Comparison of ENCODE assay signal across 1 cellular context in the genomic region with DNA sequence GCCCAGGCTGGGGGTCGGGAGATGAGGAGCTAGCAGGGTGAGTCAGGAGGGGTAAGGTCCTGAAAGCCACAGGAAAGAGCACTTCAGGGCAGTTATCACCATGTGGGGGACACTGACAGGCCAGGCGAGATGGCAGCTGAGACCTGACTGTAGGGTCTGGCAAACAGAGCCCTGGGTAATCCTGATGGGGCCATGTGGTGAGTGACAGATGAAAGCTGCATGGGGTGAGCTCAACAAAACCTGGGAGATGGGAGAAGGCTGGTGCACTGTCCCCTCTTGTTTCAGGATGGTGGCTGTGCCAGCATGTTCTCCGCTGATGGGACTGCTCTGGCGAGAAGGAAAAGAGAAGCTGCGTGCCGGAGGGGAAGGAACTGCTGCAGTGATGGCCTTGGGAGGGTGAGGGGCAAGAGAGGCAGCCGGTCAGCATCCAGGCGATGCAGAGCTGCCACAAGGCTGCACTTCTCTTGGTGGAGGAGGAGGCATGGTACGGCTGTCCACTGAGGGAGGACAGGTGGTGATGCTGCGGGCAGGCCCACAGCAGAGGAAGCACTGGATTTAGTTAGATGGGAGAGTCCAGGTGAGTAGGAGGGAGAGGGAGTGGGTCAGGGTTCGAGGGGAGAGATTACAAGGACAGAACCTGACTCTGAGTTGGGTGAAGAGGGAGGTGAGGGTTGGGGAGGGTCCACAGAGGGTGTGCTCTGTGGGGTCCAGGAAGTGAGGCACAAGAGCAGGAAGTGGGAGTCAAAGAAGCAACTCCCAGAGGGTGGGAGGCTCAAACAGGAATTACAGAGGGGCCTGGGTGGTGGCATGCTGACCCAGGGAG.
TF ChIP-seq lines count a peak whose summit lies in the region.

No MANE protein-coding gene starts in this region.

TF ChIP-seq in K562, 482 proteins besides CTCF, POLR2A, EP300 and RAD21:
- TF ChIP-seq E2F3 (CRISPR knock-in tag; IDR thresholded peaks at IDR 0.05) (0 out of 2 replicates have a peak, but pooled peaks have one; percentile 7), CHD1 (IDR thresholded peaks at IDR 0.05; ENCODE audit: low read length) (no peak), ZNF12 (CRISPR knock-in tag; IDR thresholded peaks at IDR 0.05) (no peak), WHSC1 (IDR thresholded peaks at IDR 0.05; ENCODE audit: low read length) (peak; percentile 17), NR2F6 (CRISPR knock-in tag; IDR thresholded peaks at IDR 0.05) (no peak), BRF1 (IDR thresholded peaks at IDR 0.05; ENCODE audit: borderline replicate concordance, extremely low read depth, insufficient read length) (no peak), ELF4 (CRISPR knock-in tag; IDR thresholded peaks at IDR 0.05) (0 out of 2 replicates have a peak, but pooled peaks have one; percentile 59), ELF2 (CRISPR knock-in tag; IDR thresholded peaks at IDR 0.05) (no peak), E2F1 (CRISPR knock-in tag; IDR thresholded peaks at IDR 0.05) (peak; percentile 13; the same call in 1 of the 2 replicates), KLF1 (tag; IDR thresholded peaks at IDR 0.05) (0 out of 2 replicates have a peak, but pooled peaks have one; percentile 7), SMARCC2 (IDR thresholded peaks at IDR 0.05; ENCODE audit: low read depth) (no peak), BHLHE40 (IDR thresholded peaks at IDR 0.05; ENCODE audit: low read length) (no peak), THRAP3 (IDR thresholded peaks at IDR 0.05; ENCODE audit: borderline replicate concordance) (no peak), ZNF57 (CRISPR knock-in tag; IDR thresholded peaks at IDR 0.05) (no peak), RBFOX2 (IDR thresholded peaks at IDR 0.05; ENCODE audit: low read depth, low read length) (no peak), MCM3 (IDR thresholded peaks at IDR 0.05) (no peak), NFE2L1 (tag; IDR thresholded peaks at IDR 0.05; ENCODE audit: borderline replicate concordance, low read depth) (no peak), OTX1 (CRISPR knock-in tag; IDR thresholded peaks at IDR 0.05) (peak; percentile 90; the same call in 1 of the 2 replicates), THRB (CRISPR knock-in tag; conservative IDR thresholded peaks at IDR 0.05) (peak; percentile 94), RHOXF2B (CRISPR knock-in tag; conservative IDR thresholded peaks at IDR 0.05) (no peak), ZNF165 (CRISPR knock-in tag; IDR thresholded peaks at IDR 0.05; ENCODE audit: borderline replicate concordance) (peak; percentile 15; the same call in 1 of the 2 replicates), SRF (CRISPR knock-in tag; IDR thresholded peaks at IDR 0.05) (0 out of 4 replicates have a peak, but pooled peaks of 1 of the 2 experiments have one; percentile 6), POLR3A (IDR thresholded peaks at IDR 0.05; ENCODE audit: borderline replicate concordance, extremely low read depth, insufficient read depth, insufficient read length) (no peak), HDAC6 (IDR thresholded peaks at IDR 0.05; ENCODE audit: low read depth, low read length) (peak; percentile 19; the same call in 1 of the 2 replicates), ETV5 (CRISPR knock-in tag; IDR thresholded peaks at IDR 0.05; ENCODE audit: low read depth) (no peak)
- TF ChIP-seq, protein P1, sequence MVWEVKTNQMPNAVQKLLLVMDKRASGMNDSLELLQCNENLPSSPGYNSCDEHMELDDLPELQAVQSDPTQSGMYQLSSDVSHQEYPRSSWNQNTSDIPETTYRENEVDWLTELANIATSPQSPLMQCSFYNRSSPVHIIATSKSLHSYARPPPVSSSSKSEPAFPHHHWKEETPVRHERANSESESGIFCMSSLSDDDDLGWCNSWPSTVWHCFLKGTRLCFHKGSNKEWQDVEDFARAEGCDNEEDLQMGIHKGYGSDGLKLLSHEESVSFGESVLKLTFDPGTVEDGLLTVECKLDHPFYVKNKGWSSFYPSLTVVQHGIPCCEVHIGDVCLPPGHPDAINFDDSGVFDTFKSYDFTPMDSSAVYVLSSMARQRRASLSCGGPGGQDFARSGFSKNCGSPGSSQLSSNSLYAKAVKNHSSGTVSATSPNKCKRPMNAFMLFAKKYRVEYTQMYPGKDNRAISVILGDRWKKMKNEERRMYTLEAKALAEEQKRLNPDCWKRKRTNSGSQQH (CRISPR knock-in tag; IDR thresholded peaks at IDR 0.05) = 0 out of 2 replicates have a peak, but pooled peaks have one; percentile 60
- TF ChIP-seq, protein P2, sequence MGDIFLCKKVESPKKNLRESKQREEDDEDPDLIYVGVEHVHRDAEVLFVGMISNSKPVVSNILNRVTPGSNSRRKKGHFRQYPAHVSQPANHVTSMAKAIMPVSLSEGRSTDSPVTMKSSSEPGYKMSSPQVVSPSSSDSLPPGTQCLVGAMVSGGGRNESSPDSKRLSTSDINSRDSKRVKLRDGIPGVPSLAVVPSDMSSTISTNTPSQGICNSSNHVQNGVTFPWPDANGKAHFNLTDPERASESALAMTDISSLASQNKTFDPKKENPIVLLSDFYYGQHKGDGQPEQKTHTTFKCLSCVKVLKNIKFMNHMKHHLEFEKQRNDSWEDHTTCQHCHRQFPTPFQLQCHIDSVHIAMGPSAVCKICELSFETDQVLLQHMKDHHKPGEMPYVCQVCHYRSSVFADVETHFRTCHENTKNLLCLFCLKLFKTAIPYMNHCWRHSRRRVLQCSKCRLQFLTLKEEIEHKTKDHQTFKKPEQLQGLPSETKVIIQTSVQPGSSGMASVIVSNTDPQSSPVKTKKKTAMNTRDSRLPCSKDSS (IDR thresholded peaks at IDR 0.05; ENCODE audit: low read depth, partially characterized antibody) = no peak
- TF ChIP-seq, protein P3, sequence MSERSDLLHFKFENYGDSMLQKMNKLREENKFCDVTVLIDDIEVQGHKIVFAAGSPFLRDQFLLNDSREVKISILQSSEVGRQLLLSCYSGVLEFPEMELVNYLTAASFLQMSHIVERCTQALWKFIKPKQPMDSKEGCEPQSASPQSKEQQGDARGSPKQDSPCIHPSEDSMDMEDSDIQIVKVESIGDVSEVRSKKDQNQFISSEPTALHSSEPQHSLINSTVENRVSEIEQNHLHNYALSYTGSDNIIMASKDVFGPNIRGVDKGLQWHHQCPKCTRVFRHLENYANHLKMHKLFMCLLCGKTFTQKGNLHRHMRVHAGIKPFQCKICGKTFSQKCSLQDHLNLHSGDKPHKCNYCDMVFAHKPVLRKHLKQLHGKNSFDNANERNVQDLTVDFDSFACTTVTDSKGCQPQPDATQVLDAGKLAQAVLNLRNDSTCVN (CRISPR knock-in tag; IDR thresholded peaks at IDR 0.05) = peak; percentile 86
- TF ChIP-seq, protein P4, sequence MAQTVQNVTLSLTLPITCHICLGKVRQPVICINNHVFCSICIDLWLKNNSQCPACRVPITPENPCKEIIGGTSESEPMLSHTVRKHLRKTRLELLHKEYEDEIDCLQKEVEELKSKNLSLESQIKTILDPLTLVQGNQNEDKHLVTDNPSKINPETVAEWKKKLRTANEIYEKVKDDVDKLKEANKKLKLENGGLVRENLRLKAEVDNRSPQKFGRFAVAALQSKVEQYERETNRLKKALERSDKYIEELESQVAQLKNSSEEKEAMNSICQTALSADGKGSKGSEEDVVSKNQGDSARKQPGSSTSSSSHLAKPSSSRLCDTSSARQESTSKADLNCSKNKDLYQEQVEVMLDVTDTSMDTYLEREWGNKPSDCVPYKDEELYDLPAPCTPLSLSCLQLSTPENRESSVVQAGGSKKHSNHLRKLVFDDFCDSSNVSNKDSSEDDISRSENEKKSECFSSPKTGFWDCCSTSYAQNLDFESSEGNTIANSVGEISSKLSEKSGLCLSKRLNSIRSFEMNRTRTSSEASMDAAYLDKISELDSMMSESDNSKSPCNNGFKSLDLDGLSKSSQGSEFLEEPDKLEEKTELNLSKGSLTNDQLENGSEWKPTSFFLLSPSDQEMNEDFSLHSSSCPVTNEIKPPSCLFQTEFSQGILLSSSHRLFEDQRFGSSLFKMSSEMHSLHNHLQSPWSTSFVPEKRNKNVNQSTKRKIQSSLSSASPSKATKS (CRISPR knock-in tag; IDR thresholded peaks at IDR 0.05) = no peak
- TF ChIP-seq, protein P5, sequence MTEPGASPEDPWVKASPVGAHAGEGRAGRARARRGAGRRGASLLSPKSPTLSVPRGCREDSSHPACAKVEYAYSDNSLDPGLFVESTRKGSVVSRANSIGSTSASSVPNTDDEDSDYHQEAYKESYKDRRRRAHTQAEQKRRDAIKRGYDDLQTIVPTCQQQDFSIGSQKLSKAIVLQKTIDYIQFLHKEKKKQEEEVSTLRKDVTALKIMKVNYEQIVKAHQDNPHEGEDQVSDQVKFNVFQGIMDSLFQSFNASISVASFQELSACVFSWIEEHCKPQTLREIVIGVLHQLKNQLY (CRISPR knock-in tag; conservative IDR thresholded peaks at IDR 0.05) = 0 out of 4 replicates have a peak, but pooled peaks of 1 of the 2 experiments have one; percentile 51
